Comparison of ENCODE assay signal across 11 cellular contexts in the genomic region with DNA sequence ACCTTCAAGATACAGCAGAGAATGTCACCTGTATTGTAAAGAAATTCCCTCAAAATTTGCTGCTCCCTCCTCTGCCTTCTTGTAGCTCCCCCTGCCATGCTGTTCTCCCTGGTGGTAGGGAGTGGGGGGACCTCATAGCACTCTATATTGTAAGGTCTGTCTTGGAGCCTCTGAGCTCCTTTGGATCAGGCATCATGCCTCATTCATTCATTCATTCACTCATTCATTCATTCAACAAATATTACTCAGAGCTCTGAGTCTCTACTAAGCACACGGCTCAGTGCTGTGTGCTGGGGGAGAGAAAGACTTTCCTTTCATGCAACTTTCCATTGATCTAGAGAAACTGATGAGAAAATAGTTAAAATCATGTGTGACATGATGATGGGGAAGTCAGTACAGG. TPM values are rescaled to one million over a fixed set of nuclear protein-coding genes. Genes with fewer than 3 reads are reported as not detected.
"Had no signal": no experiment of that assay in that cellular context is flagged by ENCODE, and none has a peak within 500 bp of the region (broad histone marks: within the 10 kb centered on the region; RNA-seq: fewer than 3 reads in every experiment).

No MANE protein-coding gene starts in this region.

- H3K4me3 Mint-ChIP-seq: GM23338, H9, HFFc6 had no signal

- H3K4me3 ChIP-seq: GM23338 had no signal

- H3K9me3 Mint-ChIP-seq: GM23338, H9, HFFc6 had no signal

- FAIRE-seq: H1, H54, HepG2 had no signal

- H3K27ac Mint-ChIP-seq: GM23338, H9, HFFc6 had no signal

- H3K27ac ChIP-seq: HL-60 had no signal

- DNase-seq: H9, HCEC 1CT, HFFc6, IMR-90, KBM-7 had no signal

- H2AFZ ChIP-seq: GM23338 had no signal

- H3K4me2 ChIP-seq: GM23338 had no signal

RNA-seq across cellular contexts. Expression of gene C1QB, which starts 30.5 kb away (rescaled TPM):
- total RNA-seq: GM23338, H1, H9, HepG2, HFFc6, HT1080, IMR-90 had no signal

RNA-seq across cellular contexts. Expression of gene C1QC, which starts 40.1 kb away (rescaled TPM):
- total RNA-seq: GM23338, H1, H9, HepG2, HFFc6, HT1080, IMR-90 had no signal

RNA-seq across cellular contexts. Expression of gene C1QA, which starts 47.1 kb away (rescaled TPM):
- total RNA-seq: GM23338, H1, H9, HepG2, HFFc6, HT1080, IMR-90 had no signal
